In the genomic region with DNA sequence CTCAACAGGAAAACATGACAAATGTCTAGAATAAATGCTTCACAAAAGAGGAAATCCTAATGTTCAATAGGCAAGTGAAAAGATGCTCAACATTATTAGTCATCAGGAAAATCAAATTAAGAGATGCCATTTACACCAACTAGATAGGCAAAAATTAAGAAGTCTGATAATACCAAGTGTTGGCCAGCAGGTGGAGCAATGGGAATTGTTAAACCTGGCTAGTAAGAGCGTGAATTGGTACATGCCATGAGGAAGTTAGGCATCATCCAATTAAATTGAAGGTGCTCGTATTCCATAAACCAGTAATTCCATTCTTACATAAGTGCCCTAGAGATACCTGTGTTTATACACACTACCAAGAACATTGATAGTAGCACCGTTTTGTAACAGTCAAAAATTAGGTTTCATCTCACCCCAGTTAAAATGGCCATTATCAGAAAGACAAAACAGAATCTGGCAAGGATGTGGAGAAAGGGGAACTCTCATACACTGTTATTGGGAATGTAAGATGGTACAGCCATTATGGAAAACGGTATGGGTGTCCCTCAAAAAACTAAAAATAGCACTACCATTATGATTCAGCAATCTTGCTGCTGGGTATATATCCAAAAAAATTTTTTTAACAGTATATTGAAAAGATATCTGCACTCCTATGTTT, we compare ENCODE assay signal across 8 cellular contexts. TPM values are rescaled to one million over a fixed set of nuclear protein-coding genes. Genes with fewer than 3 reads are reported as not detected.
A peak's percentile ranks its signal among the peaks of the same experiment; 100 is the strongest.
DNase-seq lines count a peak whose midpoint lies in the region; ATAC-seq, FAIRE-seq and TF ChIP-seq lines count a peak whose summit lies in the region.

No MANE protein-coding gene starts in this region.

- no peak overlapping the region for H3K4me3 ChIP-seq in naive thymus-derived CD4-positive, alpha-beta T cell (ENCODE audit: low read length)
- no peak overlapping the region for H3K4me3 ChIP-seq in aorta (ENCODE audit: low read length in 2 of 2)

- H3K27ac ChIP-seq in naive thymus-derived CD4-positive, alpha-beta T cell (ENCODE audit: low read depth, low read length) = no peak overlapping the region
- no peak overlapping the region for H3K27ac ChIP-seq in aorta (ENCODE audit: low read depth in 1 of 2, low read length in 2 of 2)

- peak; percentile 75 for FAIRE-seq in GM18507 (lab: Jason Lieb, UNC)

- H3K27me3 Mint-ChIP-seq in activated CD4-positive, alpha-beta T cell treated with anti-CD3 and anti-CD28 coated beads for 36 hours = peaks cover 7% of the 10 kb centered on the region
- H3K27me3 Mint-ChIP-seq in endothelial cell (ENCODE audit: unreplicated experiment) = no peaks in the 10 kb centered on the region
- peaks cover 0 to 27% (median 0%) of the 10 kb centered on the region in 5 donors for H3K27me3 Mint-ChIP-seq in naive thymus-derived CD4-positive, alpha-beta T cell

- no peaks in the 10 kb centered on the region for H3K9me3 Mint-ChIP-seq in activated CD4-positive, alpha-beta T cell treated with anti-CD3 and anti-CD28 coated beads for 36 hours (ENCODE audit: low read depth)
- no peaks in the 10 kb centered on the region for H3K9me3 Mint-ChIP-seq in endothelial cell (ENCODE audit: unreplicated experiment)
- H3K9me3 Mint-ChIP-seq in naive thymus-derived CD4-positive, alpha-beta T cell = no peaks in the 10 kb centered on the region

- POLR2A ChIA-PET in activated CD4-positive, alpha-beta T cell treated with anti-CD3 and anti-CD28 coated beads for 36 hours (lab: Charles Lee) = no interaction called here
- POLR2A ChIA-PET in naive thymus-derived CD4-positive, alpha-beta T cell (lab: Charles Lee) = interaction anchor here (1.9 kb wide), 1 partner anchor 13 kb away, joined by 4 read pairs; no protein-coding TSS in a partner anchor

- WGBS in aorta, 2 donors = 1 to 4% methylated on average over 4 of the region's 4 CpGs

- peaks cover 3% of the 10 kb centered on the region for H3K4me1 Mint-ChIP-seq in activated CD4-positive, alpha-beta T cell treated with anti-CD3 and anti-CD28 coated beads for 36 hours
- H3K4me1 Mint-ChIP-seq in endothelial cell (ENCODE audit: unreplicated experiment) = no peaks in the 10 kb centered on the region
- H3K4me1 Mint-ChIP-seq in naive thymus-derived CD4-positive, alpha-beta T cell = no peaks in the 10 kb centered on the region

- H3K9me3 ChIP-seq in naive thymus-derived CD4-positive, alpha-beta T cell (ENCODE audit: control insufficient read depth in 2 of 3, low read length in 3 of 3) = no peaks in the 10 kb centered on the region
- no peaks in the 10 kb centered on the region for H3K9me3 ChIP-seq in aorta (ENCODE audit: control insufficient read depth, low read length)

- TF ChIP-seq CTCF in AG09319 (IDR thresholded peaks at IDR 0.05; ENCODE audit: low read depth, low read length) (peak; percentile 66), endothelial cell (IDR thresholded peaks at IDR 0.05; ENCODE audit: unreplicated experiment) (peak; percentile 70)

- no peaks in the 10 kb centered on the region for H3K4me1 ChIP-seq in naive thymus-derived CD4-positive, alpha-beta T cell (ENCODE audit: control insufficient read depth in 2 of 2, insufficient read depth in 2 of 2, low read length in 2 of 2)
- H3K4me1 ChIP-seq in aorta (ENCODE audit: control insufficient read depth in 1 of 2, insufficient read depth in 2 of 2, low read length in 2 of 2) = no peaks in the 10 kb centered on the region

- DNase-seq in AG09319 (ENCODE audit: extremely low read depth, low read depth) = peak; percentile 62
- no peak for DNase-seq in GM18507 (ENCODE audit: extremely low spot score, insufficient read length, low read depth)
- DNase-seq in NCI-H345 (lab: John Stamatoyannopoulos, UW) = peak; percentile 61
- peak; percentile 66 for DNase-seq in activated CD4-positive, alpha-beta T cell treated with anti-CD3 and anti-CD28 coated beads for 36 hours
- DNase-seq in endothelial cell (ENCODE audit: low spot score) = peak; percentile 38
- DNase-seq in naive thymus-derived CD4-positive, alpha-beta T cell = peak in 7 of 9 donors; percentile 30 to 65 (median 54)
- no peak for DNase-seq in aorta

- H3K4me3 Mint-ChIP-seq in activated CD4-positive, alpha-beta T cell treated with anti-CD3 and anti-CD28 coated beads for 36 hours = no peak overlapping the region
- H3K4me3 Mint-ChIP-seq in endothelial cell (ENCODE audit: unreplicated experiment) = no peak overlapping the region
- no peak overlapping the region for H3K4me3 Mint-ChIP-seq in naive thymus-derived CD4-positive, alpha-beta T cell

- peak; percentile 83 for ATAC-seq in HG03159 (IDR thresholded peaks at IDR 0.05; ENCODE audit: unreplicated experiment)
- no peak for ATAC-seq in activated CD4-positive, alpha-beta T cell treated with anti-CD3 and anti-CD28 coated beads for 36 hours
- peak; percentile 81 for ATAC-seq in naive thymus-derived CD4-positive, alpha-beta T cell
- ATAC-seq in aorta (ENCODE audit: low FRiP score) = no peak

- H3K27me3 ChIP-seq in naive thymus-derived CD4-positive, alpha-beta T cell (ENCODE audit: control insufficient read depth in 2 of 2, insufficient read depth in 2 of 2, low read length in 2 of 2) = no peaks in the 10 kb centered on the region
- no peaks in the 10 kb centered on the region for H3K27me3 ChIP-seq in aorta (ENCODE audit: control insufficient read depth in 1 of 2, insufficient read depth in 2 of 2, low read length in 1 of 2)

- no peaks in the 10 kb centered on the region for H3K36me3 Mint-ChIP-seq in activated CD4-positive, alpha-beta T cell treated with anti-CD3 and anti-CD28 coated beads for 36 hours (ENCODE audit: low read depth)
- H3K36me3 Mint-ChIP-seq in endothelial cell (ENCODE audit: low read depth, unreplicated experiment) = no peaks in the 10 kb centered on the region
- no peaks in the 10 kb centered on the region for H3K36me3 Mint-ChIP-seq in naive thymus-derived CD4-positive, alpha-beta T cell

- intact Hi-C loops in activated CD4-positive, alpha-beta T cell treated with anti-CD3 and anti-CD28 coated beads for 36 hours (cut with DNase I, micrococcal nuclease) = loop anchor here (1.0 to 2.0 kb wide), 4 partner anchors 15 to 245 kb away; a partner anchor contains a TSS
- intact Hi-C loops in naive thymus-derived CD4-positive, alpha-beta T cell (cut with micrococcal nuclease) = loop anchor here (1.0 kb wide), 3 partner anchors 15 to 173 kb away; no protein-coding TSS in a partner anchor
- intact Hi-C loops in aorta (cut with DNase I) = no loop called here

- H3K27ac Mint-ChIP-seq in activated CD4-positive, alpha-beta T cell treated with anti-CD3 and anti-CD28 coated beads for 36 hours = no peak overlapping the region
- H3K27ac Mint-ChIP-seq in endothelial cell (ENCODE audit: unreplicated experiment) = no peak overlapping the region
- no peak overlapping the region for H3K27ac Mint-ChIP-seq in naive thymus-derived CD4-positive, alpha-beta T cell

- no peaks in the 10 kb centered on the region for H3K36me3 ChIP-seq in naive thymus-derived CD4-positive, alpha-beta T cell (ENCODE audit: control insufficient read depth in 2 of 3, insufficient read depth in 3 of 3, low read length in 3 of 3)
- H3K36me3 ChIP-seq in aorta (ENCODE audit: control insufficient read depth in 1 of 2, insufficient read depth in 2 of 2, low read length in 1 of 2) = no peaks in the 10 kb centered on the region

- CTCF ChIA-PET in activated CD4-positive, alpha-beta T cell treated with anti-CD3 and anti-CD28 coated beads for 36 hours (lab: Charles Lee) = interaction anchor here (0.6 to 3.2 kb wide), 7 partner anchors 15 to 253 kb away, joined by 3 to 26 read pairs (median 6); a partner anchor contains a TSS
- CTCF ChIA-PET in naive thymus-derived CD4-positive, alpha-beta T cell (lab: Charles Lee) = interaction anchor here (1.1 to 3.2 kb wide), 7 partner anchors 15 to 51 kb away, joined by 3 to 22 read pairs (median 5); a partner anchor contains a TSS

RNA-seq across cellular contexts. Expression of a gene that starts 14.0 kb away (rescaled TPM):
- total RNA-seq in activated CD4-positive, alpha-beta T cell treated with anti-CD3 and anti-CD28 coated beads for 36 hours = 1 to 10 TPM in 1 of 2 experiments, under 1 TPM in 1; 0.53 to 1.0 TPM
- total RNA-seq in endothelial cell (ENCODE audit: unreplicated experiment) (3.6 TPM), aorta (1 to 10 TPM; 1.6 to 3.5 TPM)
- total RNA-seq in naive thymus-derived CD4-positive, alpha-beta T cell = 1 to 10 TPM in 4 of 5 experiments, under 1 TPM in 1; 0.24 to 5.9 (median 2.5) TPM
- 1 to 10 TPM in 1 of 2 donors, under 1 TPM in 1; 0.83 to 1.0 TPM for polyA plus RNA-seq in naive thymus-derived CD4-positive, alpha-beta T cell
- 1 to 10 TPM; 1.9 to 2.3 TPM for polyA plus RNA-seq in aorta

RNA-seq across cellular contexts. Expression of a gene that starts 22.2 kb away (rescaled TPM):
- total RNA-seq in activated CD4-positive, alpha-beta T cell treated with anti-CD3 and anti-CD28 coated beads for 36 hours = 1 to 10 TPM; 2.3 to 3.3 TPM
- total RNA-seq in endothelial cell (ENCODE audit: unreplicated experiment) (8.6 TPM), aorta (1 to 10 TPM; 5.1 to 5.4 TPM)
- total RNA-seq in naive thymus-derived CD4-positive, alpha-beta T cell = 1 to 10 TPM; 2.5 to 4.6 (median 4.2) TPM
- polyA plus RNA-seq in naive thymus-derived CD4-positive, alpha-beta T cell = 1 to 10 TPM; 1.2 to 1.3 TPM
- 1 to 10 TPM; 1.3 to 3.5 TPM for polyA plus RNA-seq in aorta

RNA-seq across cellular contexts. Expression of a gene that starts 58.5 kb away (rescaled TPM):
- not detected for total RNA-seq in activated CD4-positive, alpha-beta T cell treated with anti-CD3 and anti-CD28 coated beads for 36 hours
- total RNA-seq in endothelial cell (ENCODE audit: unreplicated experiment) (not detected), aorta (not detected)
- total RNA-seq in naive thymus-derived CD4-positive, alpha-beta T cell = not detected
- polyA plus RNA-seq in naive thymus-derived CD4-positive, alpha-beta T cell = not detected
- polyA plus RNA-seq in aorta = not detected

RNA-seq across cellular contexts. Expression of a gene that starts 58.5 kb away (rescaled TPM):
- total RNA-seq in activated CD4-positive, alpha-beta T cell treated with anti-CD3 and anti-CD28 coated beads for 36 hours = 1 to 10 TPM; 3.5 to 5.1 TPM
- total RNA-seq in endothelial cell (ENCODE audit: unreplicated experiment) (4.4 TPM), aorta (10 to 100 TPM in 1 of 2 donors, 1 to 10 TPM in 1; 8.2 to 15.9 TPM)
- total RNA-seq in naive thymus-derived CD4-positive, alpha-beta T cell = 10 to 100 TPM in 4 of 5 experiments, 1 to 10 TPM in 1; 7.2 to 18.9 (median 10.4) TPM
- polyA plus RNA-seq in naive thymus-derived CD4-positive, alpha-beta T cell = 1 to 10 TPM; 5.6 to 7.0 TPM
- polyA plus RNA-seq in aorta = 10 to 100 TPM in 1 of 2 donors, 1 to 10 TPM in 1; 6.5 to 12.4 TPM

Comparison
In these comparisons a context has a peak if more than half of its experiments do, and no peak if none do; other contexts are left out.
1. DNase-seq: peak in AG09319 (single experiment), NCI-H345 (single experiment), activated CD4-positive, alpha-beta T cell treated with anti-CD3 and anti-CD28 coated beads for 36 hours (single experiment), endothelial cell (single experiment) and naive thymus-derived CD4-positive, alpha-beta T cell (7 of 9); none in GM18507 (single experiment) and aorta (0 of 2).
2. ATAC-seq: peak in HG03159 (single experiment) and naive thymus-derived CD4-positive, alpha-beta T cell (single experiment); none in activated CD4-positive, alpha-beta T cell treated with anti-CD3 and anti-CD28 coated beads for 36 hours (single experiment) and aorta (single experiment).
3. intact Hi-C loops: an anchor here in activated CD4-positive, alpha-beta T cell treated with anti-CD3 and anti-CD28 coated beads for 36 hours (1.0 to 2.0 kb wide) and naive thymus-derived CD4-positive, alpha-beta T cell (1.0 kb wide); none called in aorta.